ENCODE assay signal across 16 cellular contexts in genomic region chr1:20401405-20402010, GRCh38.
DNase-seq lines count a peak whose midpoint lies in the region; ATAC-seq and TF ChIP-seq lines count a peak whose summit lies in the region.
"Had no signal": no experiment of that assay in that cellular context is flagged by ENCODE, and none has a peak within 500 bp of the region (broad histone marks: within the 10 kb centered on the region; RNA-seq: fewer than 3 reads in every experiment).

No MANE protein-coding gene starts in this region.

- no peaks in the 10 kb centered on the region for H3K23me2 ChIP-seq in H9 (ENCODE audit: insufficient read length, low read depth, low read length, poor library complexity, severe bottlenecking)

- H2BK120ac ChIP-seq in H9 (ENCODE audit: low read depth, low read length, poor library complexity, severe bottlenecking) (no peak overlapping the region), neuronal stem cell (ENCODE audit: low read depth, low read length) (no peak overlapping the region)

- H3K27ac ChIP-seq in H9 (ENCODE audit: insufficient read length, low read depth, low read length): no peak overlapping the region
- no peak overlapping the region for H3K27ac ChIP-seq in neuronal stem cell (replicated peaks; ENCODE audit: low read length)
- H3K27ac ChIP-seq: A549, C4-2B, GM23248 had no signal

- H2BK5ac ChIP-seq in H9 (ENCODE audit: insufficient read length, low read length) (no peak overlapping the region), neuronal stem cell (ENCODE audit: low read length) (no peak overlapping the region)

- H3K36me3 ChIP-seq in neuronal stem cell (replicated peaks in 1 of 2; ENCODE audit: control insufficient read depth in 2 of 2, insufficient read depth in 2 of 2, low read length in 2 of 2): no peaks in the 10 kb centered on the region
- H3K36me3 ChIP-seq: BE2C had no signal

- H3K4me2 ChIP-seq in H9 (ENCODE audit: insufficient read depth, insufficient read length, low read length): no peak overlapping the region
- no peak overlapping the region for H3K4me2 ChIP-seq in neuronal stem cell (ENCODE audit: insufficient read depth, low read length, poor library complexity, severe bottlenecking)
- H3K4me2 ChIP-seq: A549 had no signal

- H3K36me3 Mint-ChIP-seq in H9 (ENCODE audit: insufficient read depth in 1 of 3, low read depth in 3 of 3): no peaks in the 10 kb centered on the region
- H3K36me3 Mint-ChIP-seq: CD4-positive, alpha-beta memory T cell had no signal

- no peak overlapping the region for H2BK12ac ChIP-seq in H9 (ENCODE audit: insufficient read length, low read depth, low read length)
- H2BK12ac ChIP-seq in neuronal stem cell (ENCODE audit: low read length): no peak overlapping the region

- H2AK5ac ChIP-seq in H9 (ENCODE audit: insufficient read length, low read length) (no peak overlapping the region), neuronal stem cell (ENCODE audit: low read depth, low read length) (no peak overlapping the region)

- ATAC-seq in GM19463 (IDR thresholded peaks at IDR 0.05; ENCODE audit: unreplicated experiment) (no peak), GM18498 (IDR thresholded peaks at IDR 0.05; ENCODE audit: unreplicated experiment) (no peak)
- ATAC-seq: A549, HepG2 had no signal

- peaks cover 43% of the 10 kb centered on the region for H3K27me3 ChIP-seq in H9 (ENCODE audit: insufficient read depth, low read length)
- peaks cover 0 to 45% (median 0%) of the 10 kb centered on the region in 3 experiments for H3K27me3 ChIP-seq in neuronal stem cell (ENCODE audit: control insufficient read depth in 3 of 3, insufficient read depth in 3 of 3, low read depth in 1 of 3, low read length in 3 of 3)
- H3K27me3 ChIP-seq: BE2C had no signal

- H3K79me1 ChIP-seq in H9 (ENCODE audit: insufficient read depth, low read depth, low read length, poor library complexity, severe bottlenecking) (no peaks in the 10 kb centered on the region), neuronal stem cell (ENCODE audit: low read depth, low read length) (no peaks in the 10 kb centered on the region)

- H2AFZ ChIP-seq in H9 (ENCODE audit: low read length) (no peak overlapping the region), neuronal stem cell (ENCODE audit: low read length) (no peak overlapping the region)
- H2AFZ ChIP-seq: GM23248 had no signal

- DNase-seq in H9 (peak; percentile 17), cerebellar cortex (ENCODE audit: low spot score) (peak; percentile 79), ecto neural progenitor cell (ENCODE audit: low spot score) (peak; percentile 36), neuronal stem cell (ENCODE audit: low spot score) (no peak), NCI-H82 (lab: John Stamatoyannopoulos, UW) (no peak), NCI-H526 (lab: John Stamatoyannopoulos, UW) (no peak)
- DNase-seq: BE2C; CD4-positive, alpha-beta memory T cell; DMS79; GM23248; H7 had no signal

- TF ChIP-seq CTCF in H9 (conservative IDR thresholded peaks at IDR 0.05): no peak

- H3K9ac ChIP-seq in H9 (ENCODE audit: extremely low read depth, insufficient read length, low read length) (no peak overlapping the region), neuronal stem cell (ENCODE audit: low read depth, low read length, poor library complexity) (no peak overlapping the region)
- H3K9ac ChIP-seq: GM23248 had no signal

- H3K4ac ChIP-seq in H9 (ENCODE audit: low read depth, low read length): no peak overlapping the region
- no peak overlapping the region for H3K4ac ChIP-seq in neuronal stem cell (ENCODE audit: low read length)

- H3K4me1 ChIP-seq in H9 (ENCODE audit: insufficient read depth, low read length) (no peaks in the 10 kb centered on the region), neuronal stem cell (ENCODE audit: control insufficient read depth in 2 of 2, insufficient read depth in 1 of 2, low read depth in 1 of 2, low read length in 2 of 2) (peaks cover 0 to 8% of the 10 kb centered on the region in 2 donors)
- H3K4me1 ChIP-seq: A549, BE2C had no signal

- H3K23ac ChIP-seq in H9 (ENCODE audit: insufficient read length, low read depth, low read length) (no peak overlapping the region), neuronal stem cell (ENCODE audit: low read depth, low read length, poor library complexity) (no peak overlapping the region)

- no peak overlapping the region for H3T11ph ChIP-seq in H9 (ENCODE audit: low read length)

- no peak overlapping the region for H4K91ac ChIP-seq in H9 (ENCODE audit: insufficient read length, low read depth, low read length)
- no peak overlapping the region for H4K91ac ChIP-seq in neuronal stem cell (ENCODE audit: low read depth, low read length, poor library complexity)

- H3K79me2 ChIP-seq in H9 (ENCODE audit: insufficient read depth, low read length): no peaks in the 10 kb centered on the region

- H3K18ac ChIP-seq in H9 (ENCODE audit: insufficient read length, low read depth, low read length) (no peak overlapping the region), neuronal stem cell (ENCODE audit: low read length) (peak overlapping the region; percentile 46)

- no CpG with 5 or more reads among the region's 11 CpGs for WGBS in H9 (ENCODE audit: extremely low coverage, insufficient read length, low lambda C conversion rate)
- WGBS in neuronal stem cell (ENCODE audit: extremely low coverage in 2 of 2, insufficient read length in 2 of 2, insufficient replicate concordance in 1 of 2), 2 donors: no CpG with 5 or more reads among the region's 11 CpGs

- no peaks in the 10 kb centered on the region for H4K20me1 ChIP-seq in H9 (ENCODE audit: control insufficient read depth, insufficient read depth, insufficient read length)

- H3K14ac ChIP-seq in H9 (ENCODE audit: insufficient read depth, low read length) (no peak overlapping the region; the same call in 1 of the 2 replicates), neuronal stem cell (ENCODE audit: low read length) (peak overlapping the region; percentile 58)

- H4K8ac ChIP-seq in H9 (replicated peaks; ENCODE audit: insufficient read length, low read depth, low read length): no peak overlapping the region
- H4K8ac ChIP-seq in neuronal stem cell (ENCODE audit: low read depth, low read length): no peak overlapping the region

- no peak overlapping the region for H3K56ac ChIP-seq in H9 (ENCODE audit: insufficient read length, low read depth, low read length)

- H3K9me3 Mint-ChIP-seq in H9: peaks cover under 1% of the 10 kb centered on the region in 2 experiments; a peak in 2 of 5 replicates

- H4K5ac ChIP-seq in H9 (ENCODE audit: insufficient read length, low read depth, low read length): no peak overlapping the region

- H3K4me3 ChIP-seq in neuronal stem cell (ENCODE audit: low read length in 2 of 2): no peak overlapping the region
- H3K4me3 ChIP-seq: A549, GM23248 had no signal

- no peak overlapping the region for H3K4me3 Mint-ChIP-seq in H9
- H3K4me3 Mint-ChIP-seq: CD4-positive, alpha-beta memory T cell had no signal

- H3K9me3 ChIP-seq in H9 (ENCODE audit: control insufficient read depth, low read depth, low read length) (no peaks in the 10 kb centered on the region), neuronal stem cell (replicated peaks in 1 of 2; ENCODE audit: control insufficient read depth in 2 of 2, insufficient read depth in 1 of 2, low read depth in 1 of 2, low read length in 2 of 2) (no peaks in the 10 kb centered on the region)
- H3K9me3 ChIP-seq: A549, BE2C had no signal

- no peak overlapping the region for H3K27ac Mint-ChIP-seq in H9

- H2BK20ac ChIP-seq in H9 (ENCODE audit: low read depth, low read length, poor library complexity, severe bottlenecking): no peak overlapping the region

- H3K4me1 Mint-ChIP-seq in H9: peaks cover 18 to 34% of the 10 kb centered on the region in 2 experiments
- H3K4me1 Mint-ChIP-seq: CD4-positive, alpha-beta memory T cell had no signal

- peaks cover 99% of the 10 kb centered on the region for H3K27me3 Mint-ChIP-seq in H9 (ENCODE audit: low read depth)

- H2BK15ac ChIP-seq in H9 (ENCODE audit: low read depth, low read length) (no peak overlapping the region), neuronal stem cell (ENCODE audit: low read length) (no peak overlapping the region)

Comparison
In these comparisons a context has a peak if more than half of its experiments do, and no peak if none do; other contexts are left out.
1. DNase-seq: peak in H9 (single experiment), cerebellar cortex (single experiment) and ecto neural progenitor cell (single experiment); none in neuronal stem cell (single experiment), NCI-H82 (single experiment) and NCI-H526 (0 of 2).